In genomic region chr12:73599268-73599667, GRCh38 we compare ENCODE assay signal across 34 cellular contexts.
"Had no signal": no experiment of that assay in that cellular context is flagged by ENCODE, and none has a peak within 500 bp of the region (broad histone marks: within the 10 kb centered on the region; RNA-seq: fewer than 3 reads in every experiment).

No MANE protein-coding gene starts in this region.

- H3K36me3 ChIP-seq: brain microvascular endothelial cell, SJCRH30 had no signal

- H3K9ac ChIP-seq: SK-N-SH had no signal

- H3K27me3 Mint-ChIP-seq: activated CD4-positive, alpha-beta T cell treated with anti-CD3 and anti-CD28 coated beads for 36 hours; activated CD4-positive, alpha-beta T cell treated with anti-CD3 and anti-CD28 coated beads, Interleukin-2, amount 10 ng/mL, durations not matched to agents 7 days and 5 days; activated naive CD4-positive, alpha-beta T cell treated with anti-CD3 and anti-CD28 coated beads, Interleukin-2, amount 10 ng/mL, durations not matched to agents 7 days and 5 days; activated naive CD8-positive, alpha-beta T cell; activated naive CD8-positive, alpha-beta T cell treated with anti-CD3 and anti-CD28 coated beads, Interleukin-2, amount 50 U/mL, for 24 hours had no signal

- DNase-seq: activated CD4-positive, alpha-beta T cell treated with anti-CD3 and anti-CD28 coated beads for 36 hours; activated CD4-positive, alpha-beta T cell treated with anti-CD3 and anti-CD28 coated beads, Interleukin-2, amount 10 ng/mL, durations not matched to agents 7 days and 5 days; activated CD4-positive, alpha-beta T cell treated with anti-CD3 and anti-CD28 coated beads, Interleukin-2, amount 50 U/mL, for 48 hours; activated CD8-positive, alpha-beta memory T cell treated with anti-CD3 and anti-CD28 coated beads, Interleukin-2, amount 50 U/mL, for 4 hours; activated CD8-positive, alpha-beta T cell treated with anti-CD3 and anti-CD28 coated beads, Interleukin-2, amount 10 ng/mL, durations not matched to agents 7 days and 5 days; activated naive CD4-positive, alpha-beta T cell treated with anti-CD3 and anti-CD28 coated beads, Interleukin-2, amount 10 ng/mL, durations not matched to agents 7 days and 5 days; activated naive CD8-positive, alpha-beta T cell treated with anti-CD3 and anti-CD28 coated beads, Interleukin-2, amount 50 U/mL, for 24 hours; activated T-cell treated with anti-CD3 and anti-CD28 coated beads for 4 hours; activated T-cell treated with anti-CD3 and anti-CD28 coated beads, Interleukin-2, amount 50 U/mL, for 4 hours; anterior cingulate cortex; brain microvascular endothelial cell; central memory CD4-positive, alpha-beta T cell; Karpas-422; KBM-7; NCI-H1048; NCI-H1105 treated with DMSO at 0.1 percent for 48 hours; NCI-H1436; NCI-H1694 treated with DMSO at 0.1 percent for 48 hours; NCI-H2029; NCI-H2171 treated with DMSO at 0.1 percent for 48 hours; NCI-H2227 treated with DMSO at 0.1 percent for 48 hours; NCI-H524 treated with DMSO at 0.1 percent for 48 hours; NCI-H748 treated with DMSO at 0.1 percent for 48 hours; NK-92 treated with Interleukin-12 subunit alpha and Interleukin-12 subunit beta, amount 100 ng/mL, for 24 hours; PC-3; SHP77; SJCRH30; SK-N-SH had no signal

- H3K4me1 ChIP-seq: SJCRH30 had no signal

- H3K9me3 ChIP-seq: SJCRH30, SK-N-SH had no signal

- H3K4me2 ChIP-seq: SK-N-SH had no signal

- H3K36me3 Mint-ChIP-seq: activated naive CD4-positive, alpha-beta T cell treated with anti-CD3 and anti-CD28 coated beads, Interleukin-2, amount 10 ng/mL, durations not matched to agents 7 days and 5 days; activated naive CD8-positive, alpha-beta T cell; WTC11 had no signal

- H3K9me3 Mint-ChIP-seq: activated T-helper 1 cell treated with anti-CD3 and anti-CD28 coated beads, Interleukin-12 subunit alpha, Interleukin-12 subunit beta, Interleukin-2, Interleukin-4 antibody, amounts not matched to agents 30 ng/mL and 10 ng/mL and 1 ng/mL, durations not matched to agents 14 hours and 24 hours and 36 hours; WTC11 had no signal

- H3K4me3 Mint-ChIP-seq: activated CD4-positive, alpha-beta T cell treated with anti-CD3 and anti-CD28 coated beads for 36 hours; activated CD4-positive, alpha-beta T cell treated with anti-CD3 and anti-CD28 coated beads, Interleukin-2, amount 10 ng/mL, durations not matched to agents 7 days and 5 days; activated CD8-positive, alpha-beta T cell treated with anti-CD3 and anti-CD28 coated beads, Interleukin-2, amount 10 ng/mL, durations not matched to agents 7 days and 5 days; activated naive CD4-positive, alpha-beta T cell treated with anti-CD3 and anti-CD28 coated beads, Interleukin-2, amount 10 ng/mL, durations not matched to agents 7 days and 5 days; activated naive CD8-positive, alpha-beta T cell; activated naive CD8-positive, alpha-beta T cell treated with anti-CD3 and anti-CD28 coated beads, Interleukin-2, amount 50 U/mL, for 24 hours; activated T-cell treated with anti-CD3 and anti-CD28 coated beads, Interleukin-2, amount 50 U/mL, for 4 hours; activated T-helper 1 cell treated with anti-CD3 and anti-CD28 coated beads, Interleukin-12 subunit alpha, Interleukin-12 subunit beta, Interleukin-2, Interleukin-4 antibody, amounts not matched to agents 30 ng/mL and 10 ng/mL and 1 ng/mL, durations not matched to agents 14 hours and 24 hours and 36 hours; T-helper 1 cell treated with Interleukin-12 subunit alpha and Interleukin-12 subunit beta and Interleukin-4 antibody, amounts not matched to agents 30 μg/mL and 1 μg/mL, for 36 hours; T-helper 2 cell treated with Interferon-gamma antibody and Interleukin-4, amounts not matched to agents 5 μg/mL and 100 μg/mL, for 36 hours; WTC11 had no signal

- ATAC-seq: activated CD4-positive, alpha-beta T cell treated with anti-CD3 and anti-CD28 coated beads for 36 hours; activated CD4-positive, CD25-positive, alpha-beta regulatory T cell treated with anti-CD3 and anti-CD28 coated beads, Interleukin-2, amount 50 U/mL, for 24 hours; activated CD8-positive, alpha-beta T cell treated with anti-CD3 and anti-CD28 coated beads, Interleukin-2, amount 10 ng/mL, durations not matched to agents 7 days and 5 days; activated naive CD8-positive, alpha-beta T cell treated with anti-CD3 and anti-CD28 coated beads, Interleukin-2, amount 50 U/mL, for 24 hours; activated T-cell treated with anti-CD3 and anti-CD28 coated beads, Interleukin-2, amount 50 U/mL, for 4 hours; PC-3; WTC11 had no signal

- H3K27ac Mint-ChIP-seq: activated CD4-positive, alpha-beta T cell treated with anti-CD3 and anti-CD28 coated beads for 36 hours; activated CD4-positive, alpha-beta T cell treated with anti-CD3 and anti-CD28 coated beads, Interleukin-2, amount 10 ng/mL, durations not matched to agents 7 days and 5 days; activated CD8-positive, alpha-beta T cell treated with anti-CD3 and anti-CD28 coated beads, Interleukin-2, amount 10 ng/mL, durations not matched to agents 7 days and 5 days; activated naive CD4-positive, alpha-beta T cell treated with anti-CD3 and anti-CD28 coated beads, Interleukin-2, amount 10 ng/mL, durations not matched to agents 7 days and 5 days; activated naive CD8-positive, alpha-beta T cell; activated naive CD8-positive, alpha-beta T cell treated with anti-CD3 and anti-CD28 coated beads, Interleukin-2, amount 50 U/mL, for 24 hours; activated T-helper 1 cell treated with anti-CD3 and anti-CD28 coated beads, Interleukin-12 subunit alpha, Interleukin-12 subunit beta, Interleukin-2, Interleukin-4 antibody, amounts not matched to agents 30 ng/mL and 10 ng/mL and 1 ng/mL, durations not matched to agents 14 hours and 24 hours and 36 hours; T-helper 1 cell treated with Interleukin-12 subunit alpha and Interleukin-12 subunit beta and Interleukin-4 antibody, amounts not matched to agents 30 μg/mL and 1 μg/mL, for 36 hours; T-helper 2 cell treated with Interferon-gamma antibody and Interleukin-4, amounts not matched to agents 5 μg/mL and 100 μg/mL, for 36 hours; WTC11 had no signal

- H3K4me3 ChIP-seq: SJCRH30 had no signal

- H3K27me3 ChIP-seq: brain microvascular endothelial cell, SJCRH30 had no signal

- H3K27ac ChIP-seq: brain microvascular endothelial cell, SJCRH30 had no signal

- H3K4me1 Mint-ChIP-seq: activated CD4-positive, alpha-beta T cell treated with anti-CD3 and anti-CD28 coated beads for 36 hours; activated CD4-positive, alpha-beta T cell treated with anti-CD3 and anti-CD28 coated beads, Interleukin-2, amount 10 ng/mL, durations not matched to agents 7 days and 5 days; activated naive CD4-positive, alpha-beta T cell treated with anti-CD3 and anti-CD28 coated beads, Interleukin-2, amount 10 ng/mL, durations not matched to agents 7 days and 5 days; activated naive CD8-positive, alpha-beta T cell treated with anti-CD3 and anti-CD28 coated beads, Interleukin-2, amount 50 U/mL, for 24 hours had no signal
